Comparison of ENCODE assay signal across 8 cellular contexts in the genomic region with DNA sequence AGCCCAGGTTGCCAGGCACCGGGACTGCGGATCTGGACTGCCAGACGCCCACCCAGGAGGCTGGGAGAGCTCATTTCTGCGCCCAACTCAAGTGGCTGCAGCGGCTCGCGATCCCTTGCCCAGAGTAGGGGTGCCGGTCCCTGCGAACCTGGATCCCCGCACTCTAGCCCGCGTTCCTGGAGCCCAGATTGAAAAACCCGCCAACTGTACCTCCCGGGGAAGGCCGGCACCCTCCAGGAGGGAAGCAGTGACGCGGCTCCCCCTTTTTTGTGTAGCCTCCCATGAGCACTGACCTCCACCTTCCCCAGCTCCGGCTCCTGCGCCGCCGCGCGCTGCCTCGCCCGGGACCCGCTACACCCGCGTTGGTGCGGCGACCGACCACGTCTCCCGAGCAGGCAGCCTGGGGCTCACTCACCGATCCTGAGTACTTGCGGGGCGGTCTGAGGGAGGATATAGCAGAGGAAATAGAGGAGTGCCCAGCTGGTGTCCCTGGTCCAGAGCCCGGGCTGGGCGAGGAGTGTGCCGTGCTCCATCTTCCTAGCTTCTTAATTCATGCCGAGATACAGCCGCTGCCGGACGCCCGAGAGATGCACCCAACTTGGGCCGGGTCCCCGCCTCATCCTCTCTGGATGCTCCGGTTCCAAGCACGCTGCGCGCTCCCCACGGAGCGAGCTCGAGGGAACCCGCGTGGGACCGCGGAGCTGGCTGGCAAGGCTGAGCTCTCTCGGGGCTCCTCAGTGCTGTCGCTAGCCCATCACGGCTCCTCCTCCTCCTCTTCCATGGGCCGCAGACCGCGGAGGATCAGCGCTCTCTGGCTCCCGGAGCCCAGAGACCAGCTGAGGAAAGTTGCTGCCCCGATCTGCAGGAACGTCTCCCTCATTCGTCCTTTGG.
A peak's percentile ranks its signal among the peaks of the same experiment; 100 is the strongest.
DNase-seq lines count a peak whose midpoint lies in the region; ATAC-seq, FAIRE-seq and TF ChIP-seq lines count a peak whose summit lies in the region.
"Had no signal": no experiment of that assay in that cellular context is flagged by ENCODE, and none has a peak within 500 bp of the region (broad histone marks: within the 10 kb centered on the region; RNA-seq: fewer than 3 reads in every experiment).

No MANE protein-coding gene starts in this region.

- no peak for FAIRE-seq in HTR-8/SVneo (lab: Jason Lieb, UNC)

- ATAC-seq in GM19023 (IDR thresholded peaks at IDR 0.05; ENCODE audit: unreplicated experiment) (no peak), GM18909 (IDR thresholded peaks at IDR 0.05; ENCODE audit: poor library complexity, unreplicated experiment) (no peak)

- peak; percentile 6 for DNase-seq in HTR-8/SVneo (ENCODE audit: insufficient read length, low spot score)
- DNase-seq in astrocyte of the cerebellum (ENCODE audit: low read depth): no peak
- DNase-seq in skeletal muscle cell (ENCODE audit: low read depth): no peak
- DNase-seq in DMS 273 treated with DMSO at 0.1 percent for 48 hours (lab: John Stamatoyannopoulos, UW): no peak
- DNase-seq: activated CD4-positive, alpha-beta memory T cell treated with anti-CD3 and anti-CD28 coated beads, Interleukin-2, amount 10 ng/mL, durations not matched to agents 7 days and 5 days had no signal

- no peak for TF ChIP-seq CTCF in astrocyte of the cerebellum (IDR thresholded peaks at IDR 0.05; ENCODE audit: low read depth, low read length, missing control alignments)

- in situ Hi-C loops in astrocyte of the cerebellum (cut with HindIII; ENCODE audit: low sequenced_read_pairs): no loop called here

- peak overlapping the region; percentile 49 for H3K4me3 ChIP-seq in astrocyte of the cerebellum (ENCODE audit: low read depth, low read length)
- H3K4me3 ChIP-seq in iPS-11a (ENCODE audit: low read depth, low read length): peak overlapping the region; percentile 53
- peak overlapping the region; percentile 52 for H3K4me3 ChIP-seq in skeletal muscle cell (ENCODE audit: low read depth, low read length)
